In the genomic region with DNA sequence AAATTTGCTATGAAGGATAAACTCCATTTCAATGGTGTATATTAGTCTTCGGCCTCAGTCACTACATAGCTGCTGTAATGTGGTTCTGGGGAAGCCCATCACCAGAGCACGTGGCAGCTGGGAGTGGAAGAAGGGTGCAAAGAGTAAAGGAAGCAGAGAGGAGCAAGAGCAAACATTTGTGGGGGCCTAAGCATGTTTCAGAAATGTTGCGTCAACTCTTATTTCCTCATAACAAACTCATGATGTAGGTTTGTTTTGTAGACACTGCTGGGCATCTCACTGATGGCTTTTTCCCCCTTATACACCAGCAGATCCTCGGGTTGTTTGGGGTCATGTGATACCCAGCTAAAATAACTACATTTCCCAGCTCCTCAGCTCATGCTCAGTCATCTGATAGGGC, we compare ENCODE assay signal across 11 cellular contexts.
"Had no signal": no experiment of that assay in that cellular context is flagged by ENCODE, and none has a peak within 500 bp of the region (broad histone marks: within the 10 kb centered on the region; RNA-seq: fewer than 3 reads in every experiment).

No MANE protein-coding gene starts in this region.

- H3K9ac ChIP-seq: GM23248 had no signal

- FAIRE-seq: H1, H54 had no signal

- H3K4me2 ChIP-seq: GM23338 had no signal

- H3K4me1 ChIP-seq: HAP-1 had no signal

- H3K27ac ChIP-seq: GM23248 had no signal

- H3K4me3 ChIP-seq: GM23248, GM23338, HAP-1 had no signal

- H3K27ac Mint-ChIP-seq: GM23338, HFFc6 had no signal

- H3K9me3 ChIP-seq: HAP-1 had no signal

- H3K9me3 Mint-ChIP-seq: GM23338 had no signal

- H3K4me3 Mint-ChIP-seq: GM23338, H9, HFFc6 had no signal

- DNase-seq: GM23248, GOT3, H7, H9, HCEC 1CT, HFFc6 had no signal

- ATAC-seq: GM23338, HCT116 had no signal

- H2AFZ ChIP-seq: GM23248, GM23338 had no signal

- H3K36me3 ChIP-seq: HAP-1 had no signal
